Comparison of ENCODE assay signal across 15 cellular contexts in the genomic region with DNA sequence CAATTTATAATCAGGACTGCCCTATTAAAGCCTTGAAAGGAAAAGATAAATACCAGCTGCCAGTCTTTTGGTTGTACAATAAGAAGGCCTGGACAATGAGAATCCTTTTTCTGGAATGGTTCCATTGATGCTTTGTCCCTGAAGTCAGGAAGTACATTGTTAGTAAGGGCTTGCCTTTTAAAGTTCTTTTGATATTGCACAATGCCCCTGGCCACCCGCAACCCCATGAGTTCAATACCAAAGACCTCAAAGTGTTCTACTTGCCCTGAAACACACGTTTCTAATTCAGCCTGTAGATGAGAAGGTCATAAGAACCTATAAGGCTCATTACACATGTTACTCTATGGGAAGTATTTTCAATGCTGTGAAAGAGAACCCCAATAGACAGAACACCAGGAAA.
DNase-seq lines count a peak whose midpoint lies in the region; ATAC-seq and TF ChIP-seq lines count a peak whose summit lies in the region.
"Had no signal": no experiment of that assay in that cellular context is flagged by ENCODE, and none has a peak within 500 bp of the region (broad histone marks: within the 10 kb centered on the region; RNA-seq: fewer than 3 reads in every experiment).

No MANE protein-coding gene starts in this region.

- 80% methylated on average over 2 of the region's 2 CpGs; no CpG with 5 or more reads in 1 of the 2 experiments for WGBS in endodermal cell (ENCODE audit: insufficient coverage in 1 of 2, insufficient read length in 1 of 2), 2 experiments

- H3K36me3 ChIP-seq in HAP-1 (replicated peaks) (no peaks in the 10 kb centered on the region; the same call in 1 of the 2 replicates), endodermal cell (ENCODE audit: control insufficient read depth, insufficient read depth, low read length) (no peaks in the 10 kb centered on the region)

- no peak for ATAC-seq in GM18909 (IDR thresholded peaks at IDR 0.05; ENCODE audit: poor library complexity, unreplicated experiment)

- H3K27ac Mint-ChIP-seq in endodermal cell = no peak overlapping the region
- H3K27ac Mint-ChIP-seq: CD4-positive, alpha-beta T cell; IgD-negative memory B cell had no signal

- H3K9me3 Mint-ChIP-seq in endodermal cell = no peaks in the 10 kb centered on the region

- in situ Hi-C loops in HAP-1 (cut with MboI; ENCODE audit: low sequenced_read_pairs) = no loop called here

- no peak for TF ChIP-seq CTCF in endodermal cell (conservative IDR thresholded peaks at IDR 0.05)

- H3K4me3 ChIP-seq in HAP-1 (no peak overlapping the region), endodermal cell (ENCODE audit: low read length) (no peak overlapping the region)

- H3K27ac ChIP-seq in endodermal cell (ENCODE audit: low read depth, low read length) = peak overlapping the region; percentile 22
- H3K27ac ChIP-seq: C4-2B had no signal

- no peak overlapping the region for H3K9ac ChIP-seq in endodermal cell (ENCODE audit: extremely low read depth, low read length, poor library complexity, severe bottlenecking)

- H3K27me3 Mint-ChIP-seq in endodermal cell (ENCODE audit: insufficient read depth) = no peaks in the 10 kb centered on the region
- H3K27me3 Mint-ChIP-seq: CD4-positive, alpha-beta T cell; IgD-negative memory B cell had no signal

- H3K27me3 ChIP-seq in HAP-1 (ENCODE audit: low read depth) (no peaks in the 10 kb centered on the region), endodermal cell (ENCODE audit: control insufficient read depth, insufficient read depth, low read length, poor library complexity, severe bottlenecking) (no peaks in the 10 kb centered on the region)

- H3K4me1 ChIP-seq in HAP-1 = peaks cover 10% of the 10 kb centered on the region
- no peaks in the 10 kb centered on the region for H3K4me1 ChIP-seq in endodermal cell (ENCODE audit: control insufficient read depth, insufficient read depth, low read length)
- H3K4me1 ChIP-seq: Caco-2 had no signal

- no peak overlapping the region for H3K4me3 Mint-ChIP-seq in endodermal cell
- H3K4me3 Mint-ChIP-seq: CD4-positive, alpha-beta T cell; IgD-negative memory B cell had no signal

- H3K4me1 Mint-ChIP-seq in endodermal cell = no peaks in the 10 kb centered on the region
- H3K4me1 Mint-ChIP-seq: IgD-negative memory B cell had no signal

- peak; percentile 39 for DNase-seq in NCI-H748 (lab: John Stamatoyannopoulos, UW; ENCODE audit: unreplicated experiment)
- DNase-seq in NCI-H748 treated with DMSO at 0.1 percent for 48 hours (lab: John Stamatoyannopoulos, UW) = no peak
- DNase-seq in HAP-1 (ENCODE audit: low spot score in 2 of 2) = peak; percentile 54 to 77
- no peak for DNase-seq in endodermal cell
- DNase-seq in DMS153 (lab: John Stamatoyannopoulos, UW) = no peak
- DNase-seq: ACHN; Caco-2; CD4-positive, alpha-beta T cell; DMS79; GDM1; HCEC 1CT; KBM-7 had no signal

- H3K9me3 ChIP-seq in HAP-1 = peaks cover 2% of the 10 kb centered on the region; the same call in 1 of the 2 replicates
- H3K9me3 ChIP-seq in endodermal cell (ENCODE audit: control insufficient read depth, low read length) = no peaks in the 10 kb centered on the region
- H3K9me3 ChIP-seq: Caco-2 had no signal

- H3K36me3 Mint-ChIP-seq in endodermal cell (ENCODE audit: low read depth) = no peaks in the 10 kb centered on the region
- H3K36me3 Mint-ChIP-seq: IgD-negative memory B cell had no signal

Comparison
In these comparisons a context has a peak if more than half of its experiments do, and no peak if none do; other contexts are left out.
1. DNase-seq: peak in NCI-H748 (single experiment) and HAP-1 (2 of 2); none in NCI-H748 treated with DMSO at 0.1 percent for 48 hours (single experiment), endodermal cell (single experiment) and DMS153 (single experiment).